ENCODE assay signal across 14 cellular contexts in the genomic region with DNA sequence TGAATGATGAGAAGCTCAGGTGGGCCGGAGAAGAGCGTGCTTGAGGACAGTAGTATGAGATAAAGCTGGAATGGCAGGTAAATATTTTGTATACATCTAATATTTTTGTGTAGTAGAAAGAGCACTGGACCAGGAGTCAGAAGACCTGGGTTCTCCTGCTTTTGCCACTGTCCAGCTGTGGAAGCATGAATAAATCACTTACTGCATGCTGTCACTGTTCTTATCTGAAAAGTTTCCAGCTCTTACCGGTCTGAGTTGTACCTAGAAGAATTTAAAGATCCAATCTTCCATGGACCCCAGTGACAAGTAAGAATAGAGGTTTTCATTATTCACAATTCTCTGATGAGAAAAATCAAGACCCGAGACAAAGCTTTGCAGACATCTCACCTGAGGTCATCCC. TPM values are rescaled to one million over a fixed set of nuclear protein-coding genes. Genes with fewer than 3 reads are reported as not detected.
DNase-seq lines count a peak whose midpoint lies in the region; ATAC-seq and TF ChIP-seq lines count a peak whose summit lies in the region.
"Had no signal": no experiment of that assay in that cellular context is flagged by ENCODE, and none has a peak within 500 bp of the region (broad histone marks: within the 10 kb centered on the region; RNA-seq: fewer than 3 reads in every experiment).

No MANE protein-coding gene starts in this region.

- ATAC-seq in activated T-helper 17 cell treated with anti-CD3 and anti-CD28 coated beads, Interleukin-2, amount 50 U/mL, for 72 hours (replicated peaks) = no peak
- no peak for ATAC-seq in T-cell (replicated peaks in 1 of 4)
- no peak for ATAC-seq in mucosa of descending colon

- H3K4me1 Mint-ChIP-seq in CD4-positive, alpha-beta memory T cell = peaks cover 43 to 78% (median 65%) of the 10 kb centered on the region in 4 donors
- H3K4me1 Mint-ChIP-seq in activated T-helper 17 cell treated with anti-CD3 and anti-CD28 coated beads, Interleukin-2, amount 50 U/mL, for 72 hours = peaks cover 34% of the 10 kb centered on the region
- H3K4me1 Mint-ChIP-seq in endothelial cell (ENCODE audit: unreplicated experiment) (peaks cover 19% of the 10 kb centered on the region), T-cell (peaks cover 60 to 79% (median 77%) of the 10 kb centered on the region in 3 donors)

- H3K27ac Mint-ChIP-seq in CD4-positive, alpha-beta memory T cell = peak overlapping the region; percentile 11 to 77 (median 45)
- peak overlapping the region; percentile 36 for H3K27ac Mint-ChIP-seq in activated T-helper 17 cell treated with anti-CD3 and anti-CD28 coated beads, Interleukin-2, amount 50 U/mL, for 72 hours
- H3K27ac Mint-ChIP-seq in endothelial cell (ENCODE audit: unreplicated experiment) (no peak overlapping the region), T-cell (no peak overlapping the region)
- H3K27ac Mint-ChIP-seq: CD4-positive, alpha-beta T cell had no signal

- intact Hi-C loops in CD4-positive, alpha-beta memory T cell (cut with micrococcal nuclease) = no loop called here
- intact Hi-C loops in mucosa of descending colon (cut with DNase I, micrococcal nuclease) = no loop called here

- no peak overlapping the region for H3K27ac ChIP-seq in CD4-positive, alpha-beta memory T cell (ENCODE audit: low read depth, low read length)
- H3K27ac ChIP-seq: C4-2B, GM23248 had no signal

- peaks cover 0 to 3% (median 0%) of the 10 kb centered on the region in 8 donors for H3K9me3 Mint-ChIP-seq in CD4-positive, alpha-beta memory T cell
- no peaks in the 10 kb centered on the region for H3K9me3 Mint-ChIP-seq in activated T-helper 17 cell treated with anti-CD3 and anti-CD28 coated beads, Interleukin-2, amount 50 U/mL, for 72 hours
- H3K9me3 Mint-ChIP-seq in endothelial cell (ENCODE audit: unreplicated experiment) (no peaks in the 10 kb centered on the region), T-cell (no peaks in the 10 kb centered on the region)
- H3K9me3 Mint-ChIP-seq: CD4-positive, alpha-beta T cell had no signal

- no peaks in the 10 kb centered on the region for H3K27me3 ChIP-seq in CD4-positive, alpha-beta memory T cell (ENCODE audit: insufficient read depth, low read length)

- peaks cover 51% of the 10 kb centered on the region for H3K4me1 ChIP-seq in CD4-positive, alpha-beta memory T cell (ENCODE audit: insufficient read depth, low read length)
- peaks cover 6% of the 10 kb centered on the region for H3K4me1 ChIP-seq in mucosa of descending colon (ENCODE audit: low read depth)

- CTCF ChIA-PET in CD4-positive, alpha-beta memory T cell (lab: Charles Lee; ENCODE audit: partially characterized antibody) = interaction anchor here (0.8 to 1.7 kb wide), 4 partner anchors 20 to 275 kb away, joined by 3 to 6 read pairs (median 4); no protein-coding TSS in a partner anchor
- CTCF ChIA-PET in T-cell (lab: Charles Lee) = interaction anchor here (0.6 to 0.9 kb wide), 2 partner anchors 48 to 58 kb away, joined by 3 to 6 read pairs; partner anchors contain the start of gene CHCHD4 (in 1 of the 2)

- H3K9me3 ChIP-seq in CD4-positive, alpha-beta memory T cell (ENCODE audit: control insufficient read depth in 1 of 2, low read length in 2 of 2) = no peaks in the 10 kb centered on the region
- H3K9me3 ChIP-seq in mucosa of descending colon = no peaks in the 10 kb centered on the region
- H3K9me3 ChIP-seq: HAP-1 had no signal

- DNase-seq in CD4-positive, alpha-beta memory T cell = no peak
- no peak for DNase-seq in endothelial cell (ENCODE audit: low spot score)
- no peak for DNase-seq in activated CD4-positive, alpha-beta T cell treated with anti-CD3 and anti-CD28 coated beads, Interleukin-2, amount 50 U/mL, for 1 hour
- no peak for DNase-seq in T-cell
- no peak for DNase-seq in mucosa of descending colon
- DNase-seq: AML-193; CD4-positive, alpha-beta T cell; DMS153; DMS79; GDM1; GM23248 had no signal

- POLR2A ChIA-PET in CD4-positive, alpha-beta memory T cell (lab: Charles Lee; ENCODE audit: partially characterized antibody) = interaction anchor here (1.6 to 9.8 kb wide), 3 partner anchors 22 to 49 kb away, joined by 4 to 270 read pairs (median 6); partner anchors contain the start of genes CHCHD4 and TMEM43
- POLR2A ChIA-PET in T-cell (lab: Charles Lee) = no interaction called here

- no peaks in the 10 kb centered on the region for H3K27me3 Mint-ChIP-seq in CD4-positive, alpha-beta memory T cell
- no peaks in the 10 kb centered on the region for H3K27me3 Mint-ChIP-seq in activated T-helper 17 cell treated with anti-CD3 and anti-CD28 coated beads, Interleukin-2, amount 50 U/mL, for 72 hours
- H3K27me3 Mint-ChIP-seq in endothelial cell (ENCODE audit: unreplicated experiment) = peaks cover 4% of the 10 kb centered on the region
- no peaks in the 10 kb centered on the region for H3K27me3 Mint-ChIP-seq in T-cell
- H3K27me3 Mint-ChIP-seq: CD4-positive, alpha-beta T cell had no signal

- no peak overlapping the region for H3K4me3 ChIP-seq in CD4-positive, alpha-beta memory T cell (ENCODE audit: low read length in 2 of 2)
- H3K4me3 ChIP-seq in mucosa of descending colon = no peak overlapping the region
- H3K4me3 ChIP-seq: GM23248, HAP-1 had no signal

- TF ChIP-seq CTCF in endothelial cell (IDR thresholded peaks at IDR 0.05; ENCODE audit: unreplicated experiment) = no peak
- TF ChIP-seq CTCF in mucosa of descending colon (IDR thresholded peaks at IDR 0.05) = no peak

- peaks cover 53% of the 10 kb centered on the region for H3K36me3 ChIP-seq in CD4-positive, alpha-beta memory T cell (ENCODE audit: insufficient read depth, low read length)
- H3K36me3 ChIP-seq in mucosa of descending colon (ENCODE audit: low read depth) = peaks cover under 1% of the 10 kb centered on the region

- H3K4me3 Mint-ChIP-seq in CD4-positive, alpha-beta memory T cell = peak overlapping the region in 4 of 8 donors; percentile 16 to 69 (median 49)
- no peak overlapping the region for H3K4me3 Mint-ChIP-seq in activated T-helper 17 cell treated with anti-CD3 and anti-CD28 coated beads, Interleukin-2, amount 50 U/mL, for 72 hours
- H3K4me3 Mint-ChIP-seq in endothelial cell (ENCODE audit: unreplicated experiment) (peak overlapping the region; percentile 48), T-cell (no peak overlapping the region)
- H3K4me3 Mint-ChIP-seq: CD4-positive, alpha-beta T cell had no signal

- H3K36me3 Mint-ChIP-seq in CD4-positive, alpha-beta memory T cell = peaks cover 57 to 66% of the 10 kb centered on the region in 2 donors
- H3K36me3 Mint-ChIP-seq in activated T-helper 17 cell treated with anti-CD3 and anti-CD28 coated beads, Interleukin-2, amount 50 U/mL, for 72 hours (ENCODE audit: low read depth) = peaks cover 61% of the 10 kb centered on the region
- H3K36me3 Mint-ChIP-seq in endothelial cell (ENCODE audit: low read depth, unreplicated experiment) (peaks cover 27% of the 10 kb centered on the region), T-cell (peaks cover 57% of the 10 kb centered on the region)

RNA-seq across cellular contexts. Expression of gene XPC, which starts 5.9 kb away (rescaled TPM):
- 100 to 1,000 TPM; 104 to 108 TPM for total RNA-seq in CD4-positive, alpha-beta memory T cell
- polyA plus RNA-seq in CD4-positive, alpha-beta memory T cell = 10 to 100 TPM; 32.9 to 57.5 TPM
- total RNA-seq in activated T-helper 17 cell treated with anti-CD3 and anti-CD28 coated beads, Interleukin-2, amount 50 U/mL, for 72 hours = 10 to 100 TPM; 31.9 to 39.7 TPM
- total RNA-seq in endothelial cell (ENCODE audit: unreplicated experiment) (35.6 TPM), T-cell (10 to 100 TPM; 67.8 to 90.7 (median 76.9) TPM), mucosa of descending colon (10 to 100 TPM; 22.4 to 30.6 (median 26.9) TPM)

RNA-seq across cellular contexts. Expression of gene LSM3, which starts 6.1 kb away (rescaled TPM):
- total RNA-seq in CD4-positive, alpha-beta memory T cell = 1 to 10 TPM; 7.2 to 8.2 TPM
- polyA plus RNA-seq in CD4-positive, alpha-beta memory T cell = 10 to 100 TPM; 22.1 to 30.7 TPM
- 10 to 100 TPM; 15.6 to 20.6 TPM for total RNA-seq in activated T-helper 17 cell treated with anti-CD3 and anti-CD28 coated beads, Interleukin-2, amount 50 U/mL, for 72 hours
- total RNA-seq in endothelial cell (ENCODE audit: unreplicated experiment) (14.7 TPM), T-cell (1 to 10 TPM; 6.7 to 8.4 (median 7.3) TPM), mucosa of descending colon (10 to 100 TPM in 1 of 3 donors, 1 to 10 TPM in 2; 8.3 to 13.1 (median 9.8) TPM)

RNA-seq across cellular contexts. Expression of gene TMEM43, which starts 47.6 kb away (rescaled TPM):
- 10 to 100 TPM; 69.3 to 69.7 TPM for total RNA-seq in CD4-positive, alpha-beta memory T cell
- 100 to 1,000 TPM in 1 of 2 donors, 10 to 100 TPM in 1; 83.8 to 143 TPM for polyA plus RNA-seq in CD4-positive, alpha-beta memory T cell
- total RNA-seq in activated T-helper 17 cell treated with anti-CD3 and anti-CD28 coated beads, Interleukin-2, amount 50 U/mL, for 72 hours = 10 to 100 TPM; 42.1 to 44.5 TPM
- total RNA-seq in endothelial cell (ENCODE audit: unreplicated experiment) (31.9 TPM), T-cell (10 to 100 TPM; 36.9 to 76.3 (median 63.6) TPM), mucosa of descending colon (10 to 100 TPM; 23.1 to 50.4 (median 31.3) TPM)

RNA-seq across cellular contexts. Expression of gene CHCHD4, which starts 47.8 kb away (rescaled TPM):
- total RNA-seq in CD4-positive, alpha-beta memory T cell = 1 to 10 TPM; 7.5 to 9.3 TPM
- polyA plus RNA-seq in CD4-positive, alpha-beta memory T cell = 10 to 100 TPM; 17.4 to 17.5 TPM
- 10 to 100 TPM; 11.6 to 27.6 TPM for total RNA-seq in activated T-helper 17 cell treated with anti-CD3 and anti-CD28 coated beads, Interleukin-2, amount 50 U/mL, for 72 hours
- total RNA-seq in endothelial cell (ENCODE audit: unreplicated experiment) = 11.1 TPM
- total RNA-seq in T-cell = 1 to 10 TPM; 2.7 to 8.4 (median 8.3) TPM
- total RNA-seq in mucosa of descending colon = 10 to 100 TPM; 15.1 to 32.6 (median 15.2) TPM

Comparison
In these comparisons a context has a peak if more than half of its experiments do, and no peak if none do; other contexts are left out.
1. H3K27ac Mint-ChIP-seq: peak in CD4-positive, alpha-beta memory T cell (7 of 7) and activated T-helper 17 cell treated with anti-CD3 and anti-CD28 coated beads, Interleukin-2, amount 50 U/mL, for 72 hours (single experiment); none in endothelial cell (single experiment) and T-cell (0 of 2).